In the genomic region with DNA sequence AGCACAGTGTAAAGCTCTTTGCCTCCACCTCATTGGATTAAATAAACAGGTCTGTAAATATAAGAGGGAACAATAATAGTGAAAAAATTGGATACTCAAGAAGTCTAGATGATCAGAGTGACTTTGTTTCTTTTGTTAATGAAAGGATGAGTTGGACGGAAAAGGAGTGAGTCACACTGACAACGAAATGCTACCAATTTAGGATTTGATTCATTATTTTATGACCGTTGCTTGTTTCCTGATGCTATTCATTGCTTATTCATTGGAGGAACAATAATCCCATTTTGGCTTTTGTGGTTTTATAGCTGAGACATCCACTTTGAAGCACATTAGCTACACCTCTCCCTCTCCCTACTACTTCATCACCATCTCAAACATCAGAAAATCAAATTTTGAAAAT, we compare ENCODE assay signal across 14 cellular contexts.
DNase-seq lines count a peak whose midpoint lies in the region; ATAC-seq and TF ChIP-seq lines count a peak whose summit lies in the region.
"Had no signal": no experiment of that assay in that cellular context is flagged by ENCODE, and none has a peak within 500 bp of the region (broad histone marks: within the 10 kb centered on the region; RNA-seq: fewer than 3 reads in every experiment).

No MANE protein-coding gene starts in this region.

- intact Hi-C loops in sciatic nerve (cut with DNase I) = no loop called here

- H3K9me3 ChIP-seq in RWPE2 (ENCODE audit: severe bottlenecking) = no peaks in the 10 kb centered on the region
- H3K9me3 ChIP-seq: gastrocnemius medialis, suprapubic skin had no signal

- no peak overlapping the region for H3K27ac ChIP-seq in RWPE2 (ENCODE audit: poor library complexity, severe bottlenecking)
- H3K27ac ChIP-seq: 22Rv1, gastrocnemius medialis, SK-N-MC, suprapubic skin had no signal

- no peaks in the 10 kb centered on the region for H3K36me3 ChIP-seq in RWPE2 (ENCODE audit: low read depth)
- H3K36me3 ChIP-seq: gastrocnemius medialis, suprapubic skin had no signal

- peak; percentile 15 for DNase-seq in NCI-H526 treated with DMSO at 0.1 percent for 48 hours (lab: John Stamatoyannopoulos, UW)
- no peak for DNase-seq in NCI-H526 (lab: John Stamatoyannopoulos, UW)
- DNase-seq in RWPE2 (ENCODE audit: low spot score) = no peak
- DNase-seq in sciatic nerve (ENCODE audit: low spot score) = no peak
- DNase-seq in NCI-H446 treated with DMSO at 0.1 percent for 48 hours (lab: John Stamatoyannopoulos, UW) = no peak
- no peak for DNase-seq in KG1 (lab: John Stamatoyannopoulos, UW)
- DNase-seq in NCI-H2171 (lab: John Stamatoyannopoulos, UW) = no peak
- DNase-seq: activated naive CD4-positive, alpha-beta T cell treated with anti-CD3 and anti-CD28 coated beads, Interleukin-2, amount 10 ng/mL, durations not matched to agents 7 days and 5 days; gastrocnemius medialis; midbrain had no signal

- H3K27me3 ChIP-seq in RWPE2 (ENCODE audit: insufficient read depth, poor library complexity, severe bottlenecking) = no peaks in the 10 kb centered on the region
- H3K27me3 ChIP-seq: gastrocnemius medialis, suprapubic skin had no signal

- TF ChIP-seq CTCF in RWPE2 (IDR thresholded peaks at IDR 0.05; ENCODE audit: poor library complexity, severe bottlenecking) = no peak

- ATAC-seq in RWPE2 (ENCODE audit: low read depth) (peak; percentile 68), esophagus mucosa (peak; percentile 45), sciatic nerve (no peak)
- ATAC-seq: gastrocnemius medialis had no signal

- no peak overlapping the region for H3K4me3 ChIP-seq in RWPE2 (ENCODE audit: severe bottlenecking)
- H3K4me3 ChIP-seq: gastrocnemius medialis, SK-N-MC, suprapubic skin had no signal

- H3K4me1 ChIP-seq in RWPE2 (ENCODE audit: insufficient read depth, poor library complexity, severe bottlenecking) = peaks cover 8% of the 10 kb centered on the region
- H3K4me1 ChIP-seq: gastrocnemius medialis, suprapubic skin had no signal
